6 cellular contexts compared by ENCODE assay signal in genomic region chr5:14797385-14797784, GRCh38.
DNase-seq lines count a peak whose midpoint lies in the region; ATAC-seq and TF ChIP-seq lines count a peak whose summit lies in the region.
"Not testable (repeated sequence)": the region's sequence is repeated elsewhere in the genome, so short reads cannot be mapped to it uniquely, and the experiment has no call there.

No MANE protein-coding gene starts in this region.

- not testable (repeated sequence) for H3K27ac ChIP-seq in brain microvascular endothelial cell

- ATAC-seq in activated CD4-positive, alpha-beta T cell treated with anti-CD3 and anti-CD28 coated beads for 36 hours = not testable (repeated sequence)

- not testable (repeated sequence) for H3K9me3 Mint-ChIP-seq in HFFc6; activated CD4-positive, alpha-beta T cell treated with anti-CD3 and anti-CD28 coated beads for 36 hours (ENCODE audit: low read depth)

- not testable (repeated sequence) for H3K36me3 Mint-ChIP-seq in HFFc6 (ENCODE audit: low read depth)
- H3K36me3 Mint-ChIP-seq in activated CD4-positive, alpha-beta T cell treated with anti-CD3 and anti-CD28 coated beads for 36 hours (ENCODE audit: low read depth) = peaks cover 23% of the 10 kb centered on the region

- intact Hi-C loops in activated CD4-positive, alpha-beta T cell treated with anti-CD3 and anti-CD28 coated beads for 36 hours (cut with DNase I, micrococcal nuclease) = not testable (repeated sequence)

- DNase-seq in HFFc6 (peak; percentile 40), M059J (ENCODE audit: low read depth) (peak; percentile 24), brain microvascular endothelial cell (peak; percentile 57), iris pigment epithelial cell (ENCODE audit: low read depth) (peak; percentile 40), renal cortical epithelial cell (ENCODE audit: low read depth) (peak; percentile 20)
- DNase-seq in activated CD4-positive, alpha-beta T cell treated with anti-CD3 and anti-CD28 coated beads for 36 hours = not testable (repeated sequence)

- POLR2A ChIA-PET in activated CD4-positive, alpha-beta T cell treated with anti-CD3 and anti-CD28 coated beads for 36 hours (lab: Charles Lee) = not testable (repeated sequence)

- not testable (repeated sequence) for H3K27me3 Mint-ChIP-seq in HFFc6 (ENCODE audit: insufficient read depth); activated CD4-positive, alpha-beta T cell treated with anti-CD3 and anti-CD28 coated beads for 36 hours

- H3K4me3 ChIP-seq in brain microvascular endothelial cell (ENCODE audit: low read depth, low read length) = not testable (repeated sequence)

- H3K4me3 Mint-ChIP-seq in HFFc6; activated CD4-positive, alpha-beta T cell treated with anti-CD3 and anti-CD28 coated beads for 36 hours: not testable (repeated sequence)

- not testable (repeated sequence) for TF ChIP-seq CTCF in HFFc6 (IDR thresholded peaks at IDR 0.05); brain microvascular endothelial cell (IDR thresholded peaks at IDR 0.05; ENCODE audit: low read depth, low read length, missing control alignments)

- not testable (repeated sequence) for H3K36me3 ChIP-seq in brain microvascular endothelial cell (replicated peaks)

- peak overlapping the region; percentile 58 for H3K27ac Mint-ChIP-seq in HFFc6
- H3K27ac Mint-ChIP-seq in activated CD4-positive, alpha-beta T cell treated with anti-CD3 and anti-CD28 coated beads for 36 hours = peak overlapping the region; percentile 27

- in situ Hi-C loops in brain microvascular endothelial cell (cut with HindIII; ENCODE audit: low pct_ligation_motif_present, low sequenced_read_pairs) = not testable (repeated sequence)

- peaks cover 14% of the 10 kb centered on the region for H3K4me1 Mint-ChIP-seq in HFFc6 (ENCODE audit: low read depth)
- H3K4me1 Mint-ChIP-seq in activated CD4-positive, alpha-beta T cell treated with anti-CD3 and anti-CD28 coated beads for 36 hours = peaks cover 72% of the 10 kb centered on the region

- CTCF ChIA-PET in activated CD4-positive, alpha-beta T cell treated with anti-CD3 and anti-CD28 coated beads for 36 hours (lab: Charles Lee) = not testable (repeated sequence)

- not testable (repeated sequence) for H3K27me3 ChIP-seq in brain microvascular endothelial cell (replicated peaks)
